8 cellular contexts compared by ENCODE assay signal in genomic region chr7:32891800-32892520, GRCh38. TPM values are rescaled to one million over a fixed set of nuclear protein-coding genes. Genes with fewer than 3 reads are reported as not detected.
A peak's percentile ranks its signal among the peaks of the same experiment; 100 is the strongest.
DNase-seq lines count a peak whose midpoint lies in the region; ATAC-seq lines count a peak whose summit lies in the region.

No MANE protein-coding gene starts in this region.

- no peaks in the 10 kb centered on the region for H3K27me3 ChIP-seq in mesendoderm (ENCODE audit: insufficient read depth, low read length, poor library complexity)

- peak overlapping the region; percentile 100 for H4K8ac ChIP-seq in mesendoderm (ENCODE audit: low read depth, low read length)

- H3K4me1 Mint-ChIP-seq in effector memory CD8-positive, alpha-beta T cell (ENCODE audit: low read depth in 2 of 2): peaks cover 34 to 51% of the 10 kb centered on the region in 2 donors

- peak overlapping the region; percentile 29 for H2BK120ac ChIP-seq in mesendoderm (ENCODE audit: low read depth, low read length)

- H3K79me1 ChIP-seq in mesendoderm (ENCODE audit: low read length): peaks cover under 1% of the 10 kb centered on the region

- peaks cover 38% of the 10 kb centered on the region for H3K79me2 ChIP-seq in mesendoderm (ENCODE audit: control insufficient read depth, insufficient read depth, low read length)

- peaks cover 47% of the 10 kb centered on the region for H3K36me3 Mint-ChIP-seq in effector memory CD8-positive, alpha-beta T cell (ENCODE audit: insufficient read depth)

- peak overlapping the region; percentile 9 for H2BK15ac ChIP-seq in mesendoderm (replicated peaks; ENCODE audit: low read depth)

- no peaks in the 10 kb centered on the region for H3K9me3 Mint-ChIP-seq in effector memory CD8-positive, alpha-beta T cell

- H3K27ac Mint-ChIP-seq in effector memory CD8-positive, alpha-beta T cell: peak overlapping the region; percentile 100

- WGBS in mesendoderm (ENCODE audit: extremely low coverage, insufficient coverage, low lambda C conversion rate): no CpG with 5 or more reads among the region's 85 CpGs

- H2BK5ac ChIP-seq in mesendoderm (ENCODE audit: low read length): peak overlapping the region; percentile 74

- peak overlapping the region; percentile 97 for H3K18ac ChIP-seq in mesendoderm (ENCODE audit: low read length)

- peak overlapping the region; percentile 100 for H3K27ac ChIP-seq in mesendoderm (ENCODE audit: low read depth, low read length)

- peak; percentile 47 for ATAC-seq in GM21360 (IDR thresholded peaks at IDR 0.05; ENCODE audit: unreplicated experiment)
- peak; percentile 61 for ATAC-seq in effector memory CD8-positive, alpha-beta T cell (replicated peaks)

- H3K4me3 ChIP-seq in mesendoderm (ENCODE audit: low read length): peak overlapping the region; percentile 60

- H2AK5ac ChIP-seq in mesendoderm (ENCODE audit: low read length): no peak overlapping the region

- DNase-seq in COLO829 (ENCODE audit: low spot score) (peak; percentile 93), HT-29 (ENCODE audit: low spot score) (peak; percentile 96), mesendoderm (peak; percentile 99)
- DNase-seq in NK-92 treated with Interleukin-12 subunit alpha and Interleukin-12 subunit beta, amount 100 ng/mL, for 24 hours (lab: John Stamatoyannopoulos, UW): peak; percentile 95
- peak; percentile 95 to 98 (median 98) for DNase-seq in activated CD8-positive, alpha-beta memory T cell treated with anti-CD3 and anti-CD28 coated beads for 48 hours (ENCODE audit: low read depth in 2 of 3, low spot score in 2 of 3)
- peak; percentile 95 to 97 (median 95) for DNase-seq in effector memory CD8-positive, alpha-beta T cell
- peak; percentile 91 for DNase-seq in stimulated activated CD8-positive, alpha-beta memory T cell treated with anti-CD3 and anti-CD28 coated beads, Interleukin-15, amount 100 ng/mL, for 1 hour (ENCODE audit: low read depth)

- no peak overlapping the region for H3K23ac ChIP-seq in mesendoderm (ENCODE audit: low read length)

- peak overlapping the region; percentile 83 for H3K4me2 ChIP-seq in mesendoderm (ENCODE audit: low read length)

- H3K36me3 ChIP-seq in mesendoderm (ENCODE audit: control insufficient read depth, insufficient read depth, low read length): no peaks in the 10 kb centered on the region

- H3K56ac ChIP-seq in mesendoderm (ENCODE audit: low read length): peak overlapping the region; percentile 98

- peaks cover 4% of the 10 kb centered on the region for H3K4me1 ChIP-seq in mesendoderm (ENCODE audit: control insufficient read depth, low read depth, low read length)

- peak overlapping the region; percentile 85 for H3K4ac ChIP-seq in mesendoderm (ENCODE audit: low read depth, low read length)

- H3K9ac ChIP-seq in mesendoderm (ENCODE audit: low read length): peak overlapping the region; percentile 99

- H3K4me3 Mint-ChIP-seq in effector memory CD8-positive, alpha-beta T cell: peak overlapping the region; percentile 97 to 99

- H3K27me3 Mint-ChIP-seq in effector memory CD8-positive, alpha-beta T cell: no peaks in the 10 kb centered on the region

- H4K5ac ChIP-seq in mesendoderm (ENCODE audit: low read length): peak overlapping the region; percentile 97

RNA-seq across cellular contexts. Expression of gene KBTBD2, which starts 0.4 kb away (rescaled TPM):
- total RNA-seq in HT-29 (2014; rRNA removed; shearing (Covaris generic)): 29.1 and 36.1 TPM in 2 replicates
- polyA plus RNA-seq in mesendoderm (2013, experiment 1 of 2): 24.2 TPM
- 23.9 TPM for polyA plus RNA-seq in mesendoderm (2013, experiment 2 of 2)

Comparison
In these comparisons a context has a peak if more than half of its experiments do, and no peak if none do; other contexts are left out.
1. Peak in every context shown above with its lines: DNase-seq, ATAC-seq, H3K4me3 ChIP-seq and H3K27ac ChIP-seq.